ENCODE assay signal across 22 cellular contexts in genomic region chr4:184697956-184698355, GRCh38.
"Had no signal": no experiment of that assay in that cellular context is flagged by ENCODE, and none has a peak within 500 bp of the region (broad histone marks: within the 10 kb centered on the region; RNA-seq: fewer than 3 reads in every experiment).

No MANE protein-coding gene starts in this region.

- H3K4me3 Mint-ChIP-seq: activated naive CD8-positive, alpha-beta T cell treated with anti-CD3 and anti-CD28 coated beads for 36 hours; endodermal cell; natural killer cell treated with Interleukin-12 subunit alpha and Interleukin-12 subunit beta and Interleukin-15 and Interleukin-18, amount 100 ng/mL, for 72 hours; stimulated activated memory B cell treated with anti-CD40 and anti-IgM and Interleukin-4, amounts not matched to agents 10 μg/mL and 1 μg/mL and 100 μg/mL, for 72 hours; T-helper 17 cell had no signal

- H3K4me3 ChIP-seq: esophagus squamous epithelium, left lung, lung, sigmoid colon, smooth muscle cell, stomach, suprapubic skin, transverse colon had no signal

- H3K27me3 ChIP-seq: esophagus squamous epithelium, left lung, sigmoid colon, stomach, suprapubic skin, transverse colon had no signal

- H3K79me2 ChIP-seq: parathyroid adenoma had no signal

- H3K4me1 ChIP-seq: left lung, parathyroid adenoma, transverse colon had no signal

- H3K4me1 Mint-ChIP-seq: activated naive CD8-positive, alpha-beta T cell treated with anti-CD3 and anti-CD28 coated beads for 36 hours; endodermal cell; stimulated activated memory B cell treated with anti-CD40 and anti-IgM and Interleukin-4, amounts not matched to agents 10 μg/mL and 1 μg/mL and 100 μg/mL, for 72 hours had no signal

- H2AFZ ChIP-seq: parathyroid adenoma had no signal

- H3K27ac ChIP-seq: esophagus squamous epithelium, left lung, parathyroid adenoma, sigmoid colon, stomach, suprapubic skin, transverse colon had no signal

- ATAC-seq: left lung; natural killer cell treated with Interleukin-12 subunit alpha and Interleukin-12 subunit beta and Interleukin-15 and Interleukin-18, amount 100 ng/mL, for 72 hours; stimulated activated memory B cell treated with anti-CD40 and anti-IgM and Interleukin-4, amounts not matched to agents 10 μg/mL and 1 μg/mL and 100 μg/mL, for 72 hours; T-helper 17 cell had no signal

- H3K9me3 Mint-ChIP-seq: activated naive CD8-positive, alpha-beta T cell treated with anti-CD3 and anti-CD28 coated beads for 36 hours; endodermal cell; natural killer cell treated with Interleukin-12 subunit alpha and Interleukin-12 subunit beta and Interleukin-15 and Interleukin-18, amount 100 ng/mL, for 72 hours; stimulated activated memory B cell treated with anti-CD40 and anti-IgM and Interleukin-4, amounts not matched to agents 10 μg/mL and 1 μg/mL and 100 μg/mL, for 72 hours had no signal

- DNase-seq: activated CD4-positive, alpha-beta T cell treated with anti-CD3 and anti-CD28 coated beads, Interleukin-2, amount 50 U/mL, for 1 hour; activated naive CD4-positive, alpha-beta T cell treated with Interleukin-2 at 50 U/mL for 16 hours; activated naive CD8-positive, alpha-beta T cell treated with anti-CD3 and anti-CD28 coated beads for 36 hours; activated T-cell treated with anti-CD3 and anti-CD28 coated beads, Interleukin-2, amount 50 U/mL, for 1 hour; amniotic stem cell; cortex of kidney; endodermal cell; esophagus squamous epithelium; left lung; midbrain; sigmoid colon; stimulated activated CD4-positive, alpha-beta T cell treated with anti-CD3 and anti-CD28 coated beads, Interleukin-15, amount 100 ng/mL, for 24 hours; stomach; SW 1271; T-helper 17 cell; transverse colon had no signal

- H3K4me2 ChIP-seq: smooth muscle cell had no signal

- H3K9ac ChIP-seq: parathyroid adenoma had no signal

- H3K27ac Mint-ChIP-seq: activated naive CD8-positive, alpha-beta T cell treated with anti-CD3 and anti-CD28 coated beads for 36 hours; natural killer cell treated with Interleukin-12 subunit alpha and Interleukin-12 subunit beta and Interleukin-15 and Interleukin-18, amount 100 ng/mL, for 72 hours; stimulated activated memory B cell treated with anti-CD40 and anti-IgM and Interleukin-4, amounts not matched to agents 10 μg/mL and 1 μg/mL and 100 μg/mL, for 72 hours; T-helper 17 cell had no signal

- H3K27me3 Mint-ChIP-seq: activated naive CD8-positive, alpha-beta T cell treated with anti-CD3 and anti-CD28 coated beads for 36 hours; natural killer cell treated with Interleukin-12 subunit alpha and Interleukin-12 subunit beta and Interleukin-15 and Interleukin-18, amount 100 ng/mL, for 72 hours; stimulated activated memory B cell treated with anti-CD40 and anti-IgM and Interleukin-4, amounts not matched to agents 10 μg/mL and 1 μg/mL and 100 μg/mL, for 72 hours; T-helper 17 cell had no signal
